1 cellular context compared by ENCODE assay signal in genomic region chr19:2273356-2274184, GRCh38.
TF ChIP-seq lines count a peak whose summit lies in the region.

No MANE protein-coding gene starts in this region.

TF ChIP-seq in K562, 482 proteins besides CTCF, POLR2A, EP300 and RAD21 (continued from another document and continues in another):
- TF ChIP-seq ZNF407 (IDR thresholded peaks at IDR 0.05; ENCODE audit: low read depth) (peak; percentile 71; the same call in 1 of the 2 replicates), BRF2 (IDR thresholded peaks at IDR 0.05; ENCODE audit: borderline replicate concordance, insufficient read depth, insufficient read length) (no peak), POLR2AphosphoS5 (IDR thresholded peaks at IDR 0.05; ENCODE audit: control insufficient read depth, insufficient read depth, low read depth, low read length) (peak; percentile 26; the same call in 1 of the 2 replicates), ZNF589 (CRISPR knock-in tag; IDR thresholded peaks at IDR 0.05; ENCODE audit: low read depth) (no peak), XRCC3 (IDR thresholded peaks at IDR 0.05) (no peak), ZBED1 (IDR thresholded peaks at IDR 0.05) (peak; percentile 82; the same call in 1 of the 2 replicates), SNAPC5 (CRISPR knock-in tag; IDR thresholded peaks at IDR 0.05) (no peak), XRCC5 (IDR thresholded peaks at IDR 0.05; ENCODE audit: low read depth, low read length) (peak; percentile 95), ZKSCAN1 (IDR thresholded peaks at IDR 0.05; ENCODE audit: low read depth, low read length) (0 out of 2 replicates have a peak, but pooled peaks have one; percentile 52), FOXP1 (CRISPR knock-in tag; IDR thresholded peaks at IDR 0.05) (0 out of 2 replicates have a peak, but pooled peaks have one; percentile 47), PRPF4 (IDR thresholded peaks at IDR 0.05; ENCODE audit: insufficient read depth, low read depth, low read length, poor library complexity, severe bottlenecking) (peak; percentile 36), ID3 (CRISPR knock-in tag; IDR thresholded peaks at IDR 0.05) (no peak), ID3 (tag; IDR thresholded peaks at IDR 0.05) (peak; percentile 70; the same call in 1 of the 2 replicates), E2F4 (CRISPR knock-in tag; IDR thresholded peaks at IDR 0.05; ENCODE audit: low read depth) (no peak), SRF (CRISPR knock-in tag; IDR thresholded peaks at IDR 0.05) (peak in 1 of 2 experiments; percentile 66; a peak in 2 of 4 replicates), ZNF175 (CRISPR knock-in tag; IDR thresholded peaks at IDR 0.05; ENCODE audit: low read depth) (no peak), SPI1 (IDR thresholded peaks at IDR 0.05; ENCODE audit: borderline replicate concordance, low read depth, low read length) (peak; percentile 34; the same call in 1 of the 2 replicates), GABPB1 (CRISPR knock-in tag; IDR thresholded peaks at IDR 0.05) (peak; percentile 99), ZFP1 (CRISPR knock-in tag; IDR thresholded peaks at IDR 0.05) (no peak; the same call in 1 of the 2 replicates), L3MBTL2 (IDR thresholded peaks at IDR 0.05) (peak; percentile 70), NFIX (CRISPR knock-in tag; IDR thresholded peaks at IDR 0.05; ENCODE audit: low read depth) (no peak), U2AF1 (optimal IDR thresholded peaks at IDR 0.05; ENCODE audit: low read depth, low read length) (peak; percentile 89), RCOR1 (IDR thresholded peaks at IDR 0.05; ENCODE audit: borderline replicate concordance in 1 of 2, low read depth in 2 of 2, low read length in 2 of 2) (peak in 1 of 2 experiments; percentile 53; a peak in 3 of 4 replicates), ETV6 (IDR thresholded peaks at IDR 0.05; ENCODE audit: borderline replicate concordance in 1 of 2, low read depth in 2 of 2, low read length in 1 of 2) (peak in 1 of 2 experiments; percentile 39; a peak in 2 of 4 replicates), ETV6 (CRISPR knock-in tag; IDR thresholded peaks at IDR 0.05; ENCODE audit: borderline replicate concordance) (no peak), GTF2F1 (IDR thresholded peaks at IDR 0.05; ENCODE audit: low read depth, low read length) (0 out of 2 replicates have a peak, but pooled peaks have one; percentile 27), TAL1 (IDR thresholded peaks at IDR 0.05) (no peak), ARNT (IDR thresholded peaks at IDR 0.05) (no peak), ARID2 (IDR thresholded peaks at IDR 0.05) (no peak), HES1 (IDR thresholded peaks at IDR 0.05; ENCODE audit: low read depth) (0 out of 2 replicates have a peak, but pooled peaks have one; percentile 12), CTBP1 (IDR thresholded peaks at IDR 0.05; ENCODE audit: borderline replicate concordance) (peak; percentile 83; the same call in 1 of the 2 replicates), NFE2L1 (tag; IDR thresholded peaks at IDR 0.05; ENCODE audit: borderline replicate concordance, low read depth) (no peak), ZBTB1 (CRISPR knock-in tag; IDR thresholded peaks at IDR 0.05; ENCODE audit: borderline replicate concordance, low read depth) (no peak), E4F1 (CRISPR knock-in tag; IDR thresholded peaks at IDR 0.05; ENCODE audit: borderline replicate concordance) (no peak), ZNF395 (CRISPR knock-in tag; IDR thresholded peaks at IDR 0.05) (no peak), SNIP1 (IDR thresholded peaks at IDR 0.05; ENCODE audit: low read depth) (no peak), EZH2 (IDR thresholded peaks at IDR 0.05; ENCODE audit: borderline replicate concordance, low read depth, low read length) (no peak), ATF3 (IDR thresholded peaks at IDR 0.05) (no peak), ATF3 (CRISPR knock-in tag; conservative IDR thresholded peaks at IDR 0.05) (0 out of 2 replicates have a peak, but pooled peaks have one; percentile 42), ZNF277 (CRISPR knock-in tag; IDR thresholded peaks at IDR 0.05; ENCODE audit: borderline replicate concordance) (no peak), NFRKB (IDR thresholded peaks at IDR 0.05; ENCODE audit: low read depth) (no peak), HMGXB4 (CRISPR knock-in tag; IDR thresholded peaks at IDR 0.05) (0 out of 2 replicates have a peak, but pooled peaks have one; percentile 63)
